In genomic region chr1:182249201-182249676, GRCh38 we compare ENCODE assay signal across 9 cellular contexts.
DNase-seq lines count a peak whose midpoint lies in the region; ATAC-seq and TF ChIP-seq lines count a peak whose summit lies in the region.
"Had no signal": no experiment of that assay in that cellular context is flagged by ENCODE, and none has a peak within 500 bp of the region (broad histone marks: within the 10 kb centered on the region; RNA-seq: fewer than 3 reads in every experiment).

No MANE protein-coding gene starts in this region.

- H3K79me2 ChIP-seq in neural progenitor cell (ENCODE audit: low read depth): no peaks in the 10 kb centered on the region

- H3K27ac ChIP-seq in neural progenitor cell: no peak overlapping the region

- no peak overlapping the region for H2AFZ ChIP-seq in neural progenitor cell (replicated peaks)

- TF ChIP-seq CTCF in neural progenitor cell (IDR thresholded peaks at IDR 0.05) (no peak), CD14-positive monocyte (IDR thresholded peaks at IDR 0.05) (no peak)

- H3K9me3 Mint-ChIP-seq in neural progenitor cell: no peaks in the 10 kb centered on the region
- H3K9me3 Mint-ChIP-seq in CD14-positive monocyte: no peaks in the 10 kb centered on the region

- no peaks in the 10 kb centered on the region for H3K36me3 Mint-ChIP-seq in neural progenitor cell
- H3K36me3 Mint-ChIP-seq in CD14-positive monocyte: no peaks in the 10 kb centered on the region

- H3K4me3 Mint-ChIP-seq in neural progenitor cell: no peak overlapping the region
- H3K4me3 Mint-ChIP-seq in CD14-positive monocyte: no peak overlapping the region

- no peak overlapping the region for H3K4me3 ChIP-seq in neural progenitor cell
- H3K4me3 ChIP-seq: HAP-1 had no signal

- peaks cover 12% of the 10 kb centered on the region for H3K4me1 ChIP-seq in neural progenitor cell
- H3K4me1 ChIP-seq: HAP-1 had no signal

- no peak overlapping the region for H3K27ac Mint-ChIP-seq in neural progenitor cell
- no peak overlapping the region for H3K27ac Mint-ChIP-seq in CD14-positive monocyte

- H3K27me3 ChIP-seq in neural progenitor cell: no peaks in the 10 kb centered on the region

- no peaks in the 10 kb centered on the region for H3K4me1 Mint-ChIP-seq in neural progenitor cell
- no peaks in the 10 kb centered on the region for H3K4me1 Mint-ChIP-seq in CD14-positive monocyte

- peaks cover 7% of the 10 kb centered on the region for H3K27me3 Mint-ChIP-seq in neural progenitor cell (ENCODE audit: insufficient read depth, low read depth)
- H3K27me3 Mint-ChIP-seq in CD14-positive monocyte (ENCODE audit: low read depth in 3 of 3): no peaks in the 10 kb centered on the region

- no peaks in the 10 kb centered on the region for H4K20me1 ChIP-seq in neural progenitor cell (ENCODE audit: low read depth)

- no peak overlapping the region for H3K9ac ChIP-seq in neural progenitor cell

- peak overlapping the region; percentile 1 for H3K4me2 ChIP-seq in neural progenitor cell

- H3F3A ChIP-seq in neural progenitor cell (ENCODE audit: low read depth): peaks cover 5% of the 10 kb centered on the region

- no peaks in the 10 kb centered on the region for H3K36me3 ChIP-seq in neural progenitor cell
- H3K36me3 ChIP-seq: HAP-1 had no signal

- DNase-seq in NCI-H510A treated with DMSO at 0.1 percent for 48 hours (lab: John Stamatoyannopoulos, UW): peak; percentile 84
- DNase-seq in neural progenitor cell (ENCODE audit: low spot score): no peak
- DNase-seq in NOMO-1 (lab: John Stamatoyannopoulos, UW; ENCODE audit: unreplicated experiment in 2 of 2): no peak
- DNase-seq in NCI-H2227 treated with DMSO at 0.1 percent for 48 hours (lab: John Stamatoyannopoulos, UW): no peak
- no peak for DNase-seq in CD14-positive monocyte (ENCODE audit: low spot score)
- DNase-seq in NCI-H2081 (lab: John Stamatoyannopoulos, UW): no peak

- ATAC-seq in GM18517 (IDR thresholded peaks at IDR 0.05; ENCODE audit: unreplicated experiment): peak; percentile 85
- ATAC-seq in GM21576 (IDR thresholded peaks at IDR 0.05; ENCODE audit: unreplicated experiment): peak; percentile 89

- H3K9me3 ChIP-seq in neural progenitor cell (ENCODE audit: low read depth): no peaks in the 10 kb centered on the region
- H3K9me3 ChIP-seq: HAP-1 had no signal

- intact Hi-C loops in CD14-positive monocyte (cut with micrococcal nuclease): no loop called here
